21 cellular contexts compared by ENCODE assay signal in the genomic region with DNA sequence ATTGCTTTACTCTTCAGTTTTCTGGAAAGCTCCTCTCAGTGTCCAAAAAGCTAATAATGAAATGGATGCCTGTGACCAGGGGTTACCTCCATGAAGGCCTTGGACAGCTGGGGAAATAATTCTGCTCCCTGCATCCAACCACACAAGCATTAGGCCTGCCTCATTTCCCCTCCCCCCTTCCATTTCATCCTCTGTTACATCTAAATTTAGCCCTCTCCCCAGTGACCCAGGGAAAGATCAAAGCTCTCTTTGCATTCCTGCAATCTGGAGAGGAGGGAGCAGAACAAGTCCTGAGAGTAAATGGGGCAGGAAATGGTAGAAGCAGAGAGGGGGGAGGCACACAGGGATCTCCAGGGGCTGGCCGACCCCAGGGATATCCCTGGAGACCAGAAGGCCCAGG.
DNase-seq lines count a peak whose midpoint lies in the region; ATAC-seq and TF ChIP-seq lines count a peak whose summit lies in the region.
"Had no signal": no experiment of that assay in that cellular context is flagged by ENCODE, and none has a peak within 500 bp of the region (broad histone marks: within the 10 kb centered on the region; RNA-seq: fewer than 3 reads in every experiment).

No MANE protein-coding gene starts in this region.

- H3K27me3 ChIP-seq in BLaER1 treated with 17β-estradiol and CSF1 and Interleukin-3, amounts not matched to agents 10 nM and 100 nM = no peaks in the 10 kb centered on the region
- 0 out of 2 replicates have a peak, but pooled peaks cover 4% of the 10 kb centered on the region for H3K27me3 ChIP-seq in Karpas-422 (ENCODE audit: low read length)

- H3K4me3 ChIP-seq in BLaER1 treated with 17β-estradiol and CSF1 and Interleukin-3, amounts not matched to agents 10 nM and 100 nM = no peak overlapping the region
- H3K4me3 ChIP-seq in Karpas-422 (ENCODE audit: low read length) = no peak overlapping the region
- H3K4me3 ChIP-seq: dorsolateral prefrontal cortex had no signal

- H3K9me3 Mint-ChIP-seq in neural crest cell = no peaks in the 10 kb centered on the region
- H3K9me3 Mint-ChIP-seq: activated CD4-positive, alpha-beta T cell treated with anti-CD3 and anti-CD28 coated beads, Interleukin-2, amount 10 ng/mL, durations not matched to agents 7 days and 5 days; CD4-positive, CD25-positive, alpha-beta regulatory T cell; natural killer cell had no signal

- no peak overlapping the region for H3K4me3 Mint-ChIP-seq in neural crest cell
- H3K4me3 Mint-ChIP-seq: activated CD4-positive, alpha-beta T cell treated with anti-CD3 and anti-CD28 coated beads, Interleukin-2, amount 10 ng/mL, durations not matched to agents 7 days and 5 days; CD4-positive, CD25-positive, alpha-beta regulatory T cell; natural killer cell had no signal

- H3K4me1 Mint-ChIP-seq in neural crest cell = peaks cover 6% of the 10 kb centered on the region
- H3K4me1 Mint-ChIP-seq: activated CD4-positive, alpha-beta T cell treated with anti-CD3 and anti-CD28 coated beads, Interleukin-2, amount 10 ng/mL, durations not matched to agents 7 days and 5 days; CD4-positive, CD25-positive, alpha-beta regulatory T cell; natural killer cell had no signal

- H3K27ac Mint-ChIP-seq in neural crest cell (ENCODE audit: unreplicated experiment) = peak overlapping the region; percentile 13
- H3K27ac Mint-ChIP-seq: activated CD4-positive, alpha-beta T cell treated with anti-CD3 and anti-CD28 coated beads, Interleukin-2, amount 10 ng/mL, durations not matched to agents 7 days and 5 days; CD4-positive, CD25-positive, alpha-beta regulatory T cell; natural killer cell; progenitor cell of endocrine pancreas had no signal

- no peaks in the 10 kb centered on the region for H3K36me3 ChIP-seq in BLaER1 treated with 17β-estradiol and CSF1 and Interleukin-3, amounts not matched to agents 10 nM and 100 nM
- no peaks in the 10 kb centered on the region for H3K36me3 ChIP-seq in Karpas-422 (ENCODE audit: insufficient read depth, low read length)

- no peak overlapping the region for H3K9ac ChIP-seq in BLaER1 treated with 17β-estradiol and CSF1 and Interleukin-3, amounts not matched to agents 10 nM and 100 nM
- H3K9ac ChIP-seq in Karpas-422 (ENCODE audit: low read length) = no peak overlapping the region

- no peaks in the 10 kb centered on the region for H3K9me3 ChIP-seq in BLaER1 treated with 17β-estradiol and CSF1 and Interleukin-3, amounts not matched to agents 10 nM and 100 nM (replicated peaks in 1 of 11)
- H3K9me3 ChIP-seq in Karpas-422 (ENCODE audit: low read length) = no peaks in the 10 kb centered on the region

- no peaks in the 10 kb centered on the region for H4K20me1 ChIP-seq in BLaER1 treated with 17β-estradiol and CSF1 and Interleukin-3, amounts not matched to agents 10 nM and 100 nM
- no peaks in the 10 kb centered on the region for H4K20me1 ChIP-seq in Karpas-422 (ENCODE audit: insufficient read depth, low read depth, low read length)

- ATAC-seq in left lobe of liver = no peak
- ATAC-seq: natural killer cell had no signal

- H3K36me3 Mint-ChIP-seq in neural crest cell (ENCODE audit: low read depth) = no peaks in the 10 kb centered on the region
- H3K36me3 Mint-ChIP-seq: CD4-positive, CD25-positive, alpha-beta regulatory T cell; natural killer cell had no signal

- H3K4me1 ChIP-seq in BLaER1 treated with 17β-estradiol and CSF1 and Interleukin-3, amounts not matched to agents 10 nM and 100 nM = peaks cover 0 to 29% (median 17%) of the 10 kb centered on the region in 10 experiments; a peak in 12 of 20 replicates
- no peaks in the 10 kb centered on the region for H3K4me1 ChIP-seq in Karpas-422 (ENCODE audit: low read length)

- no peak for TF ChIP-seq CTCF in neural crest cell (conservative IDR thresholded peaks at IDR 0.05)

- H3K4me2 ChIP-seq in BLaER1 treated with 17β-estradiol and CSF1 and Interleukin-3, amounts not matched to agents 10 nM and 100 nM = peak overlapping the region in 8 of 11 experiments; percentile 24 to 71 (median 56); a peak in 15 of 22 replicates
- no peak overlapping the region for H3K4me2 ChIP-seq in Karpas-422 (ENCODE audit: low read depth, low read length, poor library complexity, severe bottlenecking)

- no peaks in the 10 kb centered on the region for H3K27me3 Mint-ChIP-seq in neural crest cell (ENCODE audit: low read depth)
- H3K27me3 Mint-ChIP-seq: activated CD4-positive, alpha-beta T cell treated with anti-CD3 and anti-CD28 coated beads, Interleukin-2, amount 10 ng/mL, durations not matched to agents 7 days and 5 days; CD4-positive, CD25-positive, alpha-beta regulatory T cell had no signal

- H2AFZ ChIP-seq in Karpas-422 (ENCODE audit: low read length) = no peak overlapping the region

- no peaks in the 10 kb centered on the region for H3K79me2 ChIP-seq in Karpas-422 (ENCODE audit: low read length)

- H3K9me2 ChIP-seq in Karpas-422 (replicated peaks; ENCODE audit: insufficient read depth, low read length) = no peaks in the 10 kb centered on the region

- no peak overlapping the region for H3K27ac ChIP-seq in BLaER1 treated with 17β-estradiol and CSF1 and Interleukin-3, amounts not matched to agents 10 nM and 100 nM
- no peak overlapping the region for H3K27ac ChIP-seq in Karpas-422 (ENCODE audit: low read length)
- H3K27ac ChIP-seq: epithelial cell of prostate had no signal

- DNase-seq in NCI-H82 treated with DMSO at 0.1 percent for 48 hours (lab: John Stamatoyannopoulos, UW; ENCODE audit: unreplicated experiment) (peak; percentile 38), iPS DF 19.7 (ENCODE audit: low read depth, low spot score) (peak; percentile 75), neural crest cell (ENCODE audit: low read depth, low spot score) (no peak), left lobe of liver (ENCODE audit: low spot score) (no peak), HUDEP-2 (lab: John Stamatoyannopoulos, UW; ENCODE audit: unreplicated experiment in 76 of 76) (no peak), NCI-H1417 (lab: John Stamatoyannopoulos, UW) (no peak), Karpas-422 (no peak)
- DNase-seq: activated CD4-positive, alpha-beta T cell treated with anti-CD3 and anti-CD28 coated beads, Interleukin-2, amount 10 ng/mL, durations not matched to agents 7 days and 5 days; activated effector memory CD4-positive, alpha-beta T cell treated with anti-CD3 and anti-CD28 coated beads, Interleukin-2, amount 50 U/mL, for 16 hours; CD4-positive, CD25-positive, alpha-beta regulatory T cell; DMS153; dorsolateral prefrontal cortex; foreskin melanocyte; natural killer cell; NCI-H1105; NCI-H524; stimulated activated CD4-positive, alpha-beta T cell treated with anti-CD3 and anti-CD28 coated beads, Interleukin-12 subunit alpha, Interleukin-12 subunit beta, amount 100 ng/mL, for 4 hours; SW 1271 had no signal

Comparison
In these comparisons a context has a peak if more than half of its experiments do, and no peak if none do; other contexts are left out.
1. DNase-seq: peak in NCI-H82 treated with DMSO at 0.1 percent for 48 hours (single experiment) and iPS DF 19.7 (single experiment); none in neural crest cell (single experiment), left lobe of liver (single experiment), HUDEP-2 (0 of 76), NCI-H1417 (0 of 3) and Karpas-422 (single experiment).